8 cellular contexts compared by ENCODE assay signal in genomic region chr18:48665654-48666053, GRCh38.
"Had no signal": no experiment of that assay in that cellular context is flagged by ENCODE, and none has a peak within 500 bp of the region (broad histone marks: within the 10 kb centered on the region; RNA-seq: fewer than 3 reads in every experiment).

No MANE protein-coding gene starts in this region.

- DNase-seq: H7, HFFc6, IMR-90, KBM-7 had no signal

- H3K27ac ChIP-seq: KMS-11 had no signal

- H3K4me3 Mint-ChIP-seq: GM23338, HFFc6 had no signal

- H3K27ac Mint-ChIP-seq: GM23338, HFFc6 had no signal

- H3K9me3 ChIP-seq: HAP-1 had no signal

- ATAC-seq: GM23338 had no signal

- H3K4me3 ChIP-seq: GM23338, HAP-1 had no signal

- H3K4me1 ChIP-seq: HAP-1 had no signal

- H3K9ac ChIP-seq: KMS-11 had no signal

- H2AFZ ChIP-seq: GM23338 had no signal

- H3K4me2 ChIP-seq: GM23338, KMS-11 had no signal

- FAIRE-seq: HTR-8/SVneo had no signal
